ENCODE assay signal across 10 cellular contexts in genomic region chr5:143354025-143354424, GRCh38. TPM values are rescaled to one million over a fixed set of nuclear protein-coding genes. Genes with fewer than 3 reads are reported as not detected.
DNase-seq lines count a peak whose midpoint lies in the region; ATAC-seq, FAIRE-seq and TF ChIP-seq lines count a peak whose summit lies in the region.
"Had no signal": no experiment of that assay in that cellular context is flagged by ENCODE, and none has a peak within 500 bp of the region (broad histone marks: within the 10 kb centered on the region; RNA-seq: fewer than 3 reads in every experiment).

No MANE protein-coding gene starts in this region.

- H3K4me1 ChIP-seq in DND-41 (ENCODE audit: insufficient read depth, low read length) (peaks cover 57% of the 10 kb centered on the region), HEK293 (ENCODE audit: control insufficient read depth, insufficient read depth, low read length) (peaks cover 18% of the 10 kb centered on the region), mucosa of stomach (ENCODE audit: control insufficient read depth, insufficient read depth, low read length) (peaks cover 5% of the 10 kb centered on the region), colonic mucosa (no peaks in the 10 kb centered on the region)

- no peaks in the 10 kb centered on the region for H3K27me3 ChIP-seq in DND-41 (ENCODE audit: insufficient read depth, low read length, poor library complexity)
- H3K27me3 ChIP-seq in mucosa of stomach (ENCODE audit: control insufficient read depth, insufficient read depth, low read length) = no peaks in the 10 kb centered on the region
- no peaks in the 10 kb centered on the region for H3K27me3 ChIP-seq in colonic mucosa

- H3K27ac Mint-ChIP-seq in activated T-helper 1 cell treated with anti-CD3 and anti-CD28 coated beads, Interleukin-12 subunit alpha, Interleukin-12 subunit beta, Interleukin-2, Interleukin-4 antibody, amounts not matched to agents 30 ng/mL and 10 ng/mL and 1 ng/mL, durations not matched to agents 14 hours and 24 hours and 36 hours = peak overlapping the region; percentile 62

- CTCF ChIA-PET in HEK293 (lab: Yijun Ruan, JAX) = interaction anchor here (1.0 to 1.5 kb wide), 2 partner anchors 8 to 16 kb away, joined by 3 read pairs; no protein-coding TSS in a partner anchor

- H3K79me2 ChIP-seq in DND-41 (ENCODE audit: insufficient read depth, low read length) = peaks cover 100% of the 10 kb centered on the region

- intact Hi-C loops in activated T-helper 1 cell treated with anti-CD3 and anti-CD28 coated beads, Interleukin-12 subunit alpha, Interleukin-12 subunit beta, Interleukin-2, Interleukin-4 antibody, amounts not matched to agents 30 ng/mL and 10 ng/mL and 1 ng/mL, durations not matched to agents 14 hours and 24 hours and 36 hours (cut with micrococcal nuclease) = loop anchor here (5.0 kb wide), 6 partner anchors 237 to 582 kb away; partner anchors contain the start of gene ARHGAP26
- intact Hi-C loops in left cardiac atrium (cut with DNase I) = no loop called here
- intact Hi-C loops in colonic mucosa (cut with DNase I) = no loop called here

- H3K4me1 Mint-ChIP-seq in activated T-helper 1 cell treated with anti-CD3 and anti-CD28 coated beads, Interleukin-12 subunit alpha, Interleukin-12 subunit beta, Interleukin-2, Interleukin-4 antibody, amounts not matched to agents 30 ng/mL and 10 ng/mL and 1 ng/mL, durations not matched to agents 14 hours and 24 hours and 36 hours (ENCODE audit: low read depth) = peaks cover 22% of the 10 kb centered on the region

- no peak overlapping the region for H3K4me3 ChIP-seq in DND-41 (ENCODE audit: low read depth in 1 of 2, low read length in 2 of 2)
- no peak overlapping the region for H3K4me3 ChIP-seq in HEK293 (ENCODE audit: low read depth, low read length)
- H3K4me3 ChIP-seq in mucosa of stomach (ENCODE audit: low read length) = no peak overlapping the region
- H3K4me3 ChIP-seq in colonic mucosa = no peak overlapping the region
- H3K4me3 ChIP-seq: SK-N-MC, thoracic aorta had no signal

- FAIRE-seq in GM12891 (lab: Jason Lieb, UNC) = no peak

- H3K9ac ChIP-seq in DND-41 (ENCODE audit: low read depth, low read length) = peak overlapping the region; percentile 6; the same call in 1 of the 2 replicates
- peak overlapping the region; percentile 2 for H3K9ac ChIP-seq in mucosa of stomach (ENCODE audit: low read length)
- H3K9ac ChIP-seq in colonic mucosa (ENCODE audit: low read depth in 2 of 2, low read length in 2 of 2) = no peak overlapping the region

- H3K9me3 ChIP-seq in DND-41 (ENCODE audit: insufficient read depth, low read length, severe bottlenecking) (no peaks in the 10 kb centered on the region), HEK293 (ENCODE audit: control insufficient read depth, insufficient read depth, low read depth, low read length) (no peaks in the 10 kb centered on the region), mucosa of stomach (ENCODE audit: control insufficient read depth, low read length) (no peaks in the 10 kb centered on the region), colonic mucosa (no peaks in the 10 kb centered on the region)
- H3K9me3 ChIP-seq: thoracic aorta had no signal

- H3K9me3 Mint-ChIP-seq in activated T-helper 1 cell treated with anti-CD3 and anti-CD28 coated beads, Interleukin-12 subunit alpha, Interleukin-12 subunit beta, Interleukin-2, Interleukin-4 antibody, amounts not matched to agents 30 ng/mL and 10 ng/mL and 1 ng/mL, durations not matched to agents 14 hours and 24 hours and 36 hours = no peaks in the 10 kb centered on the region

- H3K36me3 ChIP-seq in DND-41 (ENCODE audit: insufficient read depth, low read length) = peaks cover 46% of the 10 kb centered on the region
- H3K36me3 ChIP-seq in HEK293 (ENCODE audit: control insufficient read depth in 2 of 2, insufficient read depth in 1 of 2, low read length in 2 of 2) = no peaks in the 10 kb centered on the region
- no peaks in the 10 kb centered on the region for H3K36me3 ChIP-seq in mucosa of stomach (ENCODE audit: control insufficient read depth, insufficient read depth, low read length)
- H3K36me3 ChIP-seq in colonic mucosa = no peaks in the 10 kb centered on the region
- H3K36me3 ChIP-seq: thoracic aorta had no signal

- no peak for TF ChIP-seq CTCF in DND-41 (IDR thresholded peaks at IDR 0.05; ENCODE audit: borderline replicate concordance, extremely low read depth, low read length, poor library complexity, severe bottlenecking)
- no peak for TF ChIP-seq CTCF in HEK293 (tag by site-specific recombination; IDR thresholded peaks at IDR 0.05)
- no peak for TF ChIP-seq CTCF in colonic mucosa (IDR thresholded peaks at IDR 0.05)

- H3K27ac ChIP-seq in DND-41 (ENCODE audit: low read length) (peak overlapping the region; percentile 28; the same call in 1 of the 2 replicates), HEK293 (ENCODE audit: extremely low read depth, low read depth, low read length) (no peak overlapping the region), colonic mucosa (no peak overlapping the region)
- H3K27ac ChIP-seq: SK-N-MC, thoracic aorta had no signal

- peaks cover 17% of the 10 kb centered on the region for H3K36me3 Mint-ChIP-seq in activated T-helper 1 cell treated with anti-CD3 and anti-CD28 coated beads, Interleukin-12 subunit alpha, Interleukin-12 subunit beta, Interleukin-2, Interleukin-4 antibody, amounts not matched to agents 30 ng/mL and 10 ng/mL and 1 ng/mL, durations not matched to agents 14 hours and 24 hours and 36 hours (ENCODE audit: low read depth)

- peak; percentile 36; the same call in 2 of the 3 replicates for ATAC-seq in DND-41 (ENCODE audit: insufficient read depth, low read depth)
- no peak for ATAC-seq in left cardiac atrium

- H3K4me2 ChIP-seq in DND-41 (ENCODE audit: insufficient read depth, low read length) = peak overlapping the region; percentile 12; the same call in 1 of the 2 replicates

- peaks cover 78% of the 10 kb centered on the region for H4K20me1 ChIP-seq in DND-41 (ENCODE audit: insufficient read depth, low read length)

- DNase-seq in DND-41 (no peak), GM12891 (ENCODE audit: insufficient read length, low spot score) (no peak), left cardiac atrium (no peak), colonic mucosa (no peak)
- DNase-seq in activated T-helper 1 cell treated with anti-CD3 and anti-CD28 coated beads, Interleukin-12 subunit alpha, Interleukin-12 subunit beta, Interleukin-2, Interleukin-4 antibody, amounts not matched to agents 30 ng/mL and 10 ng/mL and 1 ng/mL, durations not matched to agents 14 hours and 24 hours and 36 hours (ENCODE audit: low spot score) = no peak
- no peak for DNase-seq in stimulated activated CD4-positive, alpha-beta T cell treated with anti-CD3 and anti-CD28 coated beads, Interleukin-4, amount 100 ng/mL, for 4 hours

- H3K4me3 Mint-ChIP-seq in activated T-helper 1 cell treated with anti-CD3 and anti-CD28 coated beads, Interleukin-12 subunit alpha, Interleukin-12 subunit beta, Interleukin-2, Interleukin-4 antibody, amounts not matched to agents 30 ng/mL and 10 ng/mL and 1 ng/mL, durations not matched to agents 14 hours and 24 hours and 36 hours = peak overlapping the region; percentile 84

- no peak overlapping the region for H2AFZ ChIP-seq in DND-41 (ENCODE audit: low read depth, low read length)

- no peak for TF ChIP-seq POLR2A in GM12891 (IDR thresholded peaks at IDR 0.05; ENCODE audit: low read depth, low read length)

- H3K27me3 Mint-ChIP-seq in activated T-helper 1 cell treated with anti-CD3 and anti-CD28 coated beads, Interleukin-12 subunit alpha, Interleukin-12 subunit beta, Interleukin-2, Interleukin-4 antibody, amounts not matched to agents 30 ng/mL and 10 ng/mL and 1 ng/mL, durations not matched to agents 14 hours and 24 hours and 36 hours (ENCODE audit: insufficient read depth) = no peaks in the 10 kb centered on the region

- POLR2A ChIA-PET in HEK293 (lab: Yijun Ruan, JAX) = no interaction called here

TF ChIP-seq in HEK293, 187 proteins besides CTCF, POLR2A, EP300 and RAD21 (continues in another document):
- TF ChIP-seq PRDM1 (tag by site-specific recombination; IDR thresholded peaks at IDR 0.05) (peak; percentile 27; the same call in 1 of the 2 replicates), ZNF184 (tag by site-specific recombination; IDR thresholded peaks at IDR 0.05) (no peak), KLF10 (tag by site-specific recombination; IDR thresholded peaks at IDR 0.05) (no peak), ZNF623 (tag by site-specific recombination; IDR thresholded peaks at IDR 0.05) (no peak)

TF ChIP-seq in GM12891, 5 proteins besides CTCF, POLR2A, EP300 and RAD21:
- TF ChIP-seq POU2F2 (IDR thresholded peaks at IDR 0.05; ENCODE audit: low read depth, low read length) (no peak), PAX5 (IDR thresholded peaks at IDR 0.05; ENCODE audit: insufficient read depth, low read length, severe bottlenecking) (no peak), SPI1 (IDR thresholded peaks at IDR 0.05; ENCODE audit: low read depth, low read length) (no peak), POLR2AphosphoS5 (IDR thresholded peaks at IDR 0.05; ENCODE audit: low read depth, low read length) (no peak), TAF1 (IDR thresholded peaks at IDR 0.05; ENCODE audit: low read depth, low read length) (no peak)

RNA-seq across cellular contexts. Expression of gene NR3C1, which starts 49.5 kb away (rescaled TPM):
- 62.7 TPM in 2 replicates for total RNA-seq in activated T-helper 1 cell treated with anti-CD3 and anti-CD28 coated beads, Interleukin-12 subunit alpha, Interleukin-12 subunit beta, Interleukin-2, Interleukin-4 antibody, amounts not matched to agents 30 ng/mL and 10 ng/mL and 1 ng/mL, durations not matched to agents 14 hours and 24 hours and 36 hours
- polyA plus RNA-seq in GM12891 (2012; ENCODE audit: low read depth, missing spikeins) = 58.2 TPM
- total RNA-seq in left cardiac atrium (10 to 100 TPM; 39.0 to 51.7 TPM), colonic mucosa (10 to 100 TPM; 13.0 to 23.5 TPM)

Comparison
In these comparisons a context has a peak if more than half of its experiments do, and no peak if none do; other contexts are left out.
1. H3K9ac ChIP-seq: peak in DND-41 (single experiment) and mucosa of stomach (single experiment); none in colonic mucosa (0 of 2).